1 cellular context compared by ENCODE assay signal in genomic region chr9:98117984-98118639, GRCh38.
TF ChIP-seq lines count a peak whose summit lies in the region.

No MANE protein-coding gene starts in this region.

TF ChIP-seq in IMR-90, 13 proteins besides CTCF, POLR2A, EP300 and RAD21 (continued from another document):
- TF ChIP-seq USF2 (IDR thresholded peaks at IDR 0.05; ENCODE audit: low read depth, low read length), result no peak
- no peak for TF ChIP-seq MXI1 (IDR thresholded peaks at IDR 0.05; ENCODE audit: borderline replicate concordance, low read depth, low read length)
